2 cellular contexts compared by ENCODE assay signal in genomic region chr5:170333161-170333909, GRCh38.
TF ChIP-seq lines count a peak whose summit lies in the region.

No MANE protein-coding gene starts in this region.

TF ChIP-seq in liver, 16 proteins besides CTCF, POLR2A, EP300 and RAD21 (continued from another document):
- TF ChIP-seq, protein P1, sequence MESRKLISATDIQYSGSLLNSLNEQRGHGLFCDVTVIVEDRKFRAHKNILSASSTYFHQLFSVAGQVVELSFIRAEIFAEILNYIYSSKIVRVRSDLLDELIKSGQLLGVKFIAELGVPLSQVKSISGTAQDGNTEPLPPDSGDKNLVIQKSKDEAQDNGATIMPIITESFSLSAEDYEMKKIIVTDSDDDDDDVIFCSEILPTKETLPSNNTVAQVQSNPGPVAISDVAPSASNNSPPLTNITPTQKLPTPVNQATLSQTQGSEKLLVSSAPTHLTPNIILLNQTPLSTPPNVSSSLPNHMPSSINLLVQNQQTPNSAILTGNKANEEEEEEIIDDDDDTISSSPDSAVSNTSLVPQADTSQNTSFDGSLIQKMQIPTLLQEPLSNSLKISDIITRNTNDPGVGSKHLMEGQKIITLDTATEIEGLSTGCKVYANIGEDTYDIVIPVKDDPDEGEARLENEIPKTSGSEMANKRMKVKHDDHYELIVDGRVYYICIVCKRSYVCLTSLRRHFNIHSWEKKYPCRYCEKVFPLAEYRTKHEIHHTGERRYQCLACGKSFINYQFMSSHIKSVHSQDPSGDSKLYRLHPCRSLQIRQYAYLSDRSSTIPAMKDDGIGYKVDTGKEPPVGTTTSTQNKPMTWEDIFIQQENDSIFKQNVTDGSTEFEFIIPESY (IDR thresholded peaks at IDR 0.05), result no peak
- TF ChIP-seq TAF1 (conservative IDR thresholded peaks at IDR 0.05) (no peak), SP1 (IDR thresholded peaks at IDR 0.05) (no peak), HNF4A (conservative IDR thresholded peaks at IDR 0.05) (no peak), FOXA2 (IDR thresholded peaks at IDR 0.05) (no peak), EGR1 (IDR thresholded peaks at IDR 0.05; ENCODE audit: low read depth in 2 of 2) (no peak), RXRA (IDR thresholded peaks at IDR 0.05) (no peak)
- TF ChIP-seq, protein P2, sequence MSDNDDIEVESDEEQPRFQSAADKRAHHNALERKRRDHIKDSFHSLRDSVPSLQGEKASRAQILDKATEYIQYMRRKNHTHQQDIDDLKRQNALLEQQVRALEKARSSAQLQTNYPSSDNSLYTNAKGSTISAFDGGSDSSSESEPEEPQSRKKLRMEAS (IDR thresholded peaks at IDR 0.05), result no peak
TF ChIP-seq in liver: peak in this region for 0.

TF ChIP-seq in HepG2, 621 proteins besides CTCF, POLR2A, EP300 and RAD21:
- TF ChIP-seq, protein P3, sequence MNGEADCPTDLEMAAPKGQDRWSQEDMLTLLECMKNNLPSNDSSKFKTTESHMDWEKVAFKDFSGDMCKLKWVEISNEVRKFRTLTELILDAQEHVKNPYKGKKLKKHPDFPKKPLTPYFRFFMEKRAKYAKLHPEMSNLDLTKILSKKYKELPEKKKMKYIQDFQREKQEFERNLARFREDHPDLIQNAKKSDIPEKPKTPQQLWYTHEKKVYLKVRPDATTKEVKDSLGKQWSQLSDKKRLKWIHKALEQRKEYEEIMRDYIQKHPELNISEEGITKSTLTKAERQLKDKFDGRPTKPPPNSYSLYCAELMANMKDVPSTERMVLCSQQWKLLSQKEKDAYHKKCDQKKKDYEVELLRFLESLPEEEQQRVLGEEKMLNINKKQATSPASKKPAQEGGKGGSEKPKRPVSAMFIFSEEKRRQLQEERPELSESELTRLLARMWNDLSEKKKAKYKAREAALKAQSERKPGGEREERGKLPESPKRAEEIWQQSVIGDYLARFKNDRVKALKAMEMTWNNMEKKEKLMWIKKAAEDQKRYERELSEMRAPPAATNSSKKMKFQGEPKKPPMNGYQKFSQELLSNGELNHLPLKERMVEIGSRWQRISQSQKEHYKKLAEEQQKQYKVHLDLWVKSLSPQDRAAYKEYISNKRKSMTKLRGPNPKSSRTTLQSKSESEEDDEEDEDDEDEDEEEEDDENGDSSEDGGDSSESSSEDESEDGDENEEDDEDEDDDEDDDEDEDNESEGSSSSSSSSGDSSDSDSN (CRISPR knock-in tag; IDR thresholded peaks at IDR 0.05), result no peak
- TF ChIP-seq BRD4 (CRISPR knock-in tag; IDR thresholded peaks at IDR 0.05), result no peak
- TF ChIP-seq NCOA1 (CRISPR knock-in tag; IDR thresholded peaks at IDR 0.05), result no peak
- no peak for TF ChIP-seq ZNF777 (CRISPR knock-in tag; IDR thresholded peaks at IDR 0.05)
- no peak for TF ChIP-seq TERF1 (CRISPR knock-in tag; IDR thresholded peaks at IDR 0.05)
- TF ChIP-seq ZNF713 (CRISPR knock-in tag; IDR thresholded peaks at IDR 0.05), result no peak
- TF ChIP-seq ZSCAN31 (CRISPR knock-in tag; IDR thresholded peaks at IDR 0.05; ENCODE audit: low read depth), result no peak
- TF ChIP-seq ZNF598 (CRISPR knock-in tag; IDR thresholded peaks at IDR 0.05; ENCODE audit: borderline replicate concordance), result no peak
- TF ChIP-seq NPAS2 (CRISPR knock-in tag; IDR thresholded peaks at IDR 0.05; ENCODE audit: borderline replicate concordance), result no peak
- no peak for TF ChIP-seq ZNF567 (CRISPR knock-in tag; IDR thresholded peaks at IDR 0.05; ENCODE audit: borderline replicate concordance)
- TF ChIP-seq, protein P4, sequence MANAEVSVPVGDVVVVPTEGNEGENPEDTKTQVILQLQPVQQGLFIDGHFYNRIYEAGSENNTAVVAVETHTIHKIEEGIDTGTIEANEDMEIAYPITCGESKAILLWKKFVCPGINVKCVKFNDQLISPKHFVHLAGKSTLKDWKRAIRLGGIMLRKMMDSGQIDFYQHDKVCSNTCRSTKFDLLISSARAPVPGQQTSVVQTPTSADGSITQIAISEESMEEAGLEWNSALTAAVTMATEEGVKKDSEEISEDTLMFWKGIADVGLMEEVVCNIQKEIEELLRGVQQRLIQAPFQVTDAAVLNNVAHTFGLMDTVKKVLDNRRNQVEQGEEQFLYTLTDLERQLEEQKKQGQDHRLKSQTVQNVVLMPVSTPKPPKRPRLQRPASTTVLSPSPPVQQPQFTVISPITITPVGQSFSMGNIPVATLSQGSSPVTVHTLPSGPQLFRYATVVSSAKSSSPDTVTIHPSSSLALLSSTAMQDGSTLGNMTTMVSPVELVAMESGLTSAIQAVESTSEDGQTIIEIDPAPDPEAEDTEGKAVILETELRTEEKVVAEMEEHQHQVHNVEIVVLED (CRISPR knock-in tag; IDR thresholded peaks at IDR 0.05; ENCODE audit: borderline replicate concordance), result no peak
